In the genomic region with DNA sequence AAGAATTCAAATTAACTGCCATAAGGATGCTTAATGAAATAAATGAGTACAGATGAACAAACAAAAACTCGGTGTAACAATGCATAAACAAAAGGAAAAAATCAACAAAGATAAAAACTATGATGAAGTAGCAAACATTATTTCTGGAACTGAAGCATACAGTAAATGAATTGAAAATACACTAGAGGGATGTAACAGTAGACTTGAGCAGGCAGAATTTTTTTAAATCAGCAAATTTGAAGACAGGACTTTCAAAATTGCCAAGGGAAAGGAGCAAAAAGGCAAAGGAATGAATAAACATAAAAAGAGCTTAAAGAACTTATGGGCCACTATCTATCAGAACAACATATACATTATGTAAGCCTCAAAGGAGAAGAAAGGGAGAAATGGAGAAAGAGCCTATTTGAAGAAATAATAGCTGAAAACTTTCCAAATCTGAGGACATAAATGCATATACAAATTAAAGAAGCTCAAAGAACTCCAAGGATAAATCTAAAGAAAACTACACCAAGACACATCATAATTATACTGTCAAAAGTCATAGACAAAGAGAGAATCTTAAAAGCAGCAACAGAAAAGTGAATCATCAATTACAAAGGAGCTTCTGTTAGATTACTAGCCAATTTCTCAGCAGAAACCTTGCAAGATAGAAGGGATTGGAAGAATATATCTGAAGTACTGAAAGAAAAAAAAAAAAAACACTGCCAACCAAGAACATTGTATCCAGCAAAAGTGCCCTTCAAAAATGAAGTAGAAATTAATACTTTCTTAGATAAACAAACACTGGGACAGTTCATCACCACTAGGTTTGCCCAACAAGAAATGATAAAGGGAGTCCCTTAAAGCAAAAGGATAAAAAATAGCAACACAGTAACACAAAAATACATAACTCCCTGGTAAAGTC, we compare ENCODE assay signal across 18 cellular contexts. TPM values are rescaled to one million over a fixed set of nuclear protein-coding genes. Genes with fewer than 3 reads are reported as not detected.
A peak's percentile ranks its signal among the peaks of the same experiment; 100 is the strongest.
DNase-seq lines count a peak whose midpoint lies in the region; ATAC-seq and TF ChIP-seq lines count a peak whose summit lies in the region.
"Had no signal": no experiment of that assay in that cellular context is flagged by ENCODE, and none has a peak within 500 bp of the region (broad histone marks: within the 10 kb centered on the region; RNA-seq: fewer than 3 reads in every experiment).

No MANE protein-coding gene starts in this region.

- no peak for TF ChIP-seq CTCF in CD8-positive, alpha-beta T cell (IDR thresholded peaks at IDR 0.05)
- TF ChIP-seq CTCF in WTC11 (IDR thresholded peaks at IDR 0.05) (no peak), glutamatergic neuron (IDR thresholded peaks at IDR 0.05; ENCODE audit: partially characterized antibody, unreplicated experiment) (no peak)

- peaks cover 8% of the 10 kb centered on the region for H3K9me3 Mint-ChIP-seq in activated T-cell treated with anti-CD3 and anti-CD28 coated beads, Interleukin-2, amount 50 U/mL, for 24 hours
- peaks cover 9% of the 10 kb centered on the region for H3K9me3 Mint-ChIP-seq in activated T-cell treated with anti-CD3 and anti-CD28 coated beads, Interleukin-2, amount 50 U/mL, for 4 hours
- peaks cover 22% of the 10 kb centered on the region for H3K9me3 Mint-ChIP-seq in CD8-positive, alpha-beta T cell
- H3K9me3 Mint-ChIP-seq in WTC11 = peaks cover 18% of the 10 kb centered on the region
- peaks cover 8% of the 10 kb centered on the region for H3K9me3 Mint-ChIP-seq in glutamatergic neuron (ENCODE audit: unreplicated experiment)
- H3K9me3 Mint-ChIP-seq in T-helper 2 cell treated with Interferon-gamma antibody and Interleukin-4, amounts not matched to agents 5 μg/mL and 100 μg/mL, for 36 hours = peaks cover 29% of the 10 kb centered on the region

- peaks cover 53% of the 10 kb centered on the region for H3K4me1 Mint-ChIP-seq in activated T-cell treated with anti-CD3 and anti-CD28 coated beads, Interleukin-2, amount 50 U/mL, for 24 hours (ENCODE audit: low read depth)
- peaks cover 48% of the 10 kb centered on the region for H3K4me1 Mint-ChIP-seq in activated T-cell treated with anti-CD3 and anti-CD28 coated beads, Interleukin-2, amount 50 U/mL, for 4 hours (ENCODE audit: low read depth)
- peaks cover 58% of the 10 kb centered on the region for H3K4me1 Mint-ChIP-seq in CD8-positive, alpha-beta T cell (ENCODE audit: low read depth)
- H3K4me1 Mint-ChIP-seq in WTC11 (peaks cover 37% of the 10 kb centered on the region), glutamatergic neuron (ENCODE audit: low read depth, unreplicated experiment) (peaks cover 16% of the 10 kb centered on the region)
- H3K4me1 Mint-ChIP-seq in T-helper 2 cell treated with Interferon-gamma antibody and Interleukin-4, amounts not matched to agents 5 μg/mL and 100 μg/mL, for 36 hours (ENCODE audit: low read depth) = peaks cover 28% of the 10 kb centered on the region

- no peak overlapping the region for H3K4me3 Mint-ChIP-seq in activated T-cell treated with anti-CD3 and anti-CD28 coated beads, Interleukin-2, amount 50 U/mL, for 24 hours
- no peak overlapping the region for H3K4me3 Mint-ChIP-seq in activated T-cell treated with anti-CD3 and anti-CD28 coated beads, Interleukin-2, amount 50 U/mL, for 4 hours
- no peak overlapping the region for H3K4me3 Mint-ChIP-seq in CD8-positive, alpha-beta T cell
- no peak overlapping the region for H3K4me3 Mint-ChIP-seq in WTC11
- no peak overlapping the region for H3K4me3 Mint-ChIP-seq in glutamatergic neuron (ENCODE audit: unreplicated experiment)
- no peak overlapping the region for H3K4me3 Mint-ChIP-seq in T-helper 2 cell treated with Interferon-gamma antibody and Interleukin-4, amounts not matched to agents 5 μg/mL and 100 μg/mL, for 36 hours
- H3K4me3 Mint-ChIP-seq: HFFc6 had no signal

- no peak for DNase-seq in activated T-cell treated with anti-CD3 and anti-CD28 coated beads, Interleukin-2, amount 50 U/mL, for 24 hours
- no peak for DNase-seq in activated T-cell treated with anti-CD3 and anti-CD28 coated beads, Interleukin-2, amount 50 U/mL, for 4 hours
- no peak for DNase-seq in CD8-positive, alpha-beta T cell
- DNase-seq in WTC11 (ENCODE audit: low spot score) (no peak), glutamatergic neuron (no peak), occipital lobe (lab: John Stamatoyannopoulos, UW) (no peak)
- no peak for DNase-seq in T-helper 2 cell treated with Interferon-gamma antibody and Interleukin-4, amounts not matched to agents 5 μg/mL and 100 μg/mL, for 36 hours (ENCODE audit: low spot score)
- DNase-seq: CD4-positive, CD25-positive, alpha-beta regulatory T cell; GOT3; HFFc6; KG1; MM.1S; NCI-H1417 treated with DMSO at 0.1 percent for 48 hours; NCI-H2029 treated with DMSO at 0.1 percent for 48 hours; NCI-H510A treated with DMSO at 0.1 percent for 48 hours; SHP77 treated with DMSO at 0.1 percent for 48 hours had no signal

- peak overlapping the region; percentile 9 for H3K27ac Mint-ChIP-seq in activated T-cell treated with anti-CD3 and anti-CD28 coated beads, Interleukin-2, amount 50 U/mL, for 24 hours
- H3K27ac Mint-ChIP-seq in CD8-positive, alpha-beta T cell = peak overlapping the region; percentile 41
- H3K27ac Mint-ChIP-seq in WTC11 = 0 out of 2 replicates have a peak overlapping the region, but pooled peaks have one; percentile 20
- peak overlapping the region; percentile 97 for H3K27ac Mint-ChIP-seq in glutamatergic neuron (ENCODE audit: unreplicated experiment)
- no peak overlapping the region for H3K27ac Mint-ChIP-seq in T-helper 2 cell treated with Interferon-gamma antibody and Interleukin-4, amounts not matched to agents 5 μg/mL and 100 μg/mL, for 36 hours
- H3K27ac Mint-ChIP-seq: HFFc6 had no signal

- peaks cover 37% of the 10 kb centered on the region for H3K36me3 Mint-ChIP-seq in activated T-cell treated with anti-CD3 and anti-CD28 coated beads, Interleukin-2, amount 50 U/mL, for 24 hours (ENCODE audit: low read depth)
- H3K36me3 Mint-ChIP-seq in activated T-cell treated with anti-CD3 and anti-CD28 coated beads, Interleukin-2, amount 50 U/mL, for 4 hours (ENCODE audit: insufficient read depth) = peaks cover 21% of the 10 kb centered on the region
- peaks cover 35% of the 10 kb centered on the region for H3K36me3 Mint-ChIP-seq in CD8-positive, alpha-beta T cell
- H3K36me3 Mint-ChIP-seq in WTC11 (peaks cover 24% of the 10 kb centered on the region), glutamatergic neuron (ENCODE audit: unreplicated experiment) (peaks cover 16% of the 10 kb centered on the region)
- H3K36me3 Mint-ChIP-seq in T-helper 2 cell treated with Interferon-gamma antibody and Interleukin-4, amounts not matched to agents 5 μg/mL and 100 μg/mL, for 36 hours (ENCODE audit: low read depth) = peaks cover 38% of the 10 kb centered on the region

- H3K9me3 ChIP-seq in CD8-positive, alpha-beta T cell (ENCODE audit: low read length) = peaks cover 14% of the 10 kb centered on the region

- H3K4me3 ChIP-seq in CD8-positive, alpha-beta T cell (ENCODE audit: low read depth, low read length) = no peak overlapping the region

- H3K27me3 ChIP-seq in CD8-positive, alpha-beta T cell (ENCODE audit: insufficient read depth, low read length) = no peaks in the 10 kb centered on the region

- no peak overlapping the region for H3K27ac ChIP-seq in CD8-positive, alpha-beta T cell (ENCODE audit: low read depth, low read length)
- H3K27ac ChIP-seq: HL-60 had no signal

- H3K36me3 ChIP-seq in CD8-positive, alpha-beta T cell (ENCODE audit: insufficient read depth, low read length) = no peaks in the 10 kb centered on the region

- intact Hi-C loops in CD8-positive, alpha-beta T cell (cut with DNase I, micrococcal nuclease) = loop anchor here (1.0 to 5.0 kb wide), 5 partner anchors 16 to 263 kb away; a partner anchor contains a TSS

- CTCF ChIA-PET in CD8-positive, alpha-beta T cell (lab: Charles Lee) = interaction anchor here (0.7 to 4.6 kb wide), 25 partner anchors 10 to 262 kb away, joined by 3 to 117 read pairs (median 7); a partner anchor contains a TSS
- CTCF ChIA-PET in WTC11 (lab: Charles Lee) = interaction anchor here (0.6 to 3.3 kb wide), 12 partner anchors 57 to 469 kb away, joined by 3 to 24 read pairs (median 8); a partner anchor contains a TSS

- H3K4me1 ChIP-seq in CD8-positive, alpha-beta T cell (ENCODE audit: insufficient read depth, low read length) = peaks cover 12% of the 10 kb centered on the region

- ATAC-seq in activated T-cell treated with anti-CD3 and anti-CD28 coated beads, Interleukin-2, amount 50 U/mL, for 4 hours = no peak
- no peak for ATAC-seq in CD8-positive, alpha-beta T cell
- ATAC-seq in WTC11 (no peak), HG02981 (IDR thresholded peaks at IDR 0.05; ENCODE audit: unreplicated experiment) (no peak)

- POLR2A ChIA-PET in CD8-positive, alpha-beta T cell (lab: Charles Lee) = interaction anchor here (1.1 to 2.3 kb wide), 3 partner anchors 9 to 15 kb away, joined by 3 to 7 read pairs (median 6); no protein-coding TSS in a partner anchor
- POLR2A ChIA-PET in WTC11 (lab: Charles Lee) = interaction anchor here (2.0 kb wide), 1 partner anchor 134 kb away, joined by 8 read pairs; a partner anchor contains a TSS

- no peaks in the 10 kb centered on the region for H3K27me3 Mint-ChIP-seq in activated T-cell treated with anti-CD3 and anti-CD28 coated beads, Interleukin-2, amount 50 U/mL, for 24 hours
- no peaks in the 10 kb centered on the region for H3K27me3 Mint-ChIP-seq in activated T-cell treated with anti-CD3 and anti-CD28 coated beads, Interleukin-2, amount 50 U/mL, for 4 hours (ENCODE audit: low read depth)
- H3K27me3 Mint-ChIP-seq in CD8-positive, alpha-beta T cell (ENCODE audit: low read depth) = no peaks in the 10 kb centered on the region
- H3K27me3 Mint-ChIP-seq in WTC11 (ENCODE audit: low read depth) = no peaks in the 10 kb centered on the region
- peaks cover 2% of the 10 kb centered on the region for H3K27me3 Mint-ChIP-seq in glutamatergic neuron (ENCODE audit: unreplicated experiment)
- no peaks in the 10 kb centered on the region for H3K27me3 Mint-ChIP-seq in T-helper 2 cell treated with Interferon-gamma antibody and Interleukin-4, amounts not matched to agents 5 μg/mL and 100 μg/mL, for 36 hours (ENCODE audit: low read depth)
- H3K27me3 Mint-ChIP-seq: CD4-positive, CD25-positive, alpha-beta regulatory T cell had no signal

TF ChIP-seq in WTC11, 78 proteins besides CTCF, POLR2A, EP300 and RAD21 (continues in another document):
- no peak for TF ChIP-seq NR3C1 (CRISPR knock-in tag; conservative IDR thresholded peaks at IDR 0.05; ENCODE audit: low read depth)
- TF ChIP-seq EMX1 (CRISPR knock-in tag; IDR thresholded peaks at IDR 0.05) = no peak

RNA-seq across cellular contexts. Expression of a gene that starts 15.5 kb away (rescaled TPM):
- total RNA-seq in activated T-cell treated with anti-CD3 and anti-CD28 coated beads, Interleukin-2, amount 50 U/mL, for 4 hours = 10 to 100 TPM; 71.2 to 73.2 (median 71.7) TPM
- total RNA-seq in CD8-positive, alpha-beta T cell = 10 to 100 TPM; 71.8 to 74.7 TPM
- 151 to 167 TPM (median 160 TPM) in 3 replicates for total RNA-seq in WTC11 (2021)
- 250 TPM for total RNA-seq in glutamatergic neuron (ENCODE audit: unreplicated experiment)
- 433 TPM for total RNA-seq in occipital lobe
